Comparison of ENCODE assay signal across 15 cellular contexts in genomic region chr15:62447742-62448141, GRCh38.
"Had no signal": no experiment of that assay in that cellular context is flagged by ENCODE, and none has a peak within 500 bp of the region (broad histone marks: within the 10 kb centered on the region; RNA-seq: fewer than 3 reads in every experiment).

No MANE protein-coding gene starts in this region.

- H3K9me3 ChIP-seq: mucosa of descending colon, SK-N-SH had no signal

- DNase-seq: activated CD4-positive, alpha-beta T cell treated with anti-CD3 and anti-CD28 coated beads, Interleukin-2, amount 50 U/mL, for 1 hour; activated CD8-positive, alpha-beta memory T cell treated with anti-CD3 and anti-CD28 coated beads for 24 hours; activated naive CD8-positive, alpha-beta T cell treated with anti-CD3 and anti-CD28 coated beads, Interleukin-2, amount 10 ng/mL, durations not matched to agents 7 days and 5 days; kidney glomerular epithelial cell; mucosa of descending colon; natural killer cell; retina; SK-N-SH; small intestine; stimulated activated CD4-positive, alpha-beta T cell treated with anti-CD3 and anti-CD28 coated beads, Interleukin-4, amount 100 ng/mL, for 24 hours; stimulated activated CD8-positive, alpha-beta memory T cell treated with anti-CD3 and anti-CD28 coated beads, Interleukin-4, amount 100 ng/mL, for 48 hours; stimulated activated naive CD4-positive, alpha-beta T cell treated with Interleukin-2 at 50 U/mL for 16 hours; T-cell; T-helper 9 cell had no signal

- H3K4me2 ChIP-seq: SK-N-SH had no signal

- H3K9ac ChIP-seq: SK-N-SH had no signal

- ATAC-seq: activated CD4-positive, CD25-positive, alpha-beta regulatory T cell treated with anti-CD3 and anti-CD28 coated beads, Interleukin-2, amount 50 U/mL, for 24 hours; mucosa of descending colon; natural killer cell; T-cell had no signal

- H3K4me3 ChIP-seq: mucosa of descending colon had no signal
